Comparison of ENCODE assay signal across 23 cellular contexts in genomic region chr12:111247083-111247783, GRCh38.
"Had no signal": no experiment of that assay in that cellular context is flagged by ENCODE, and none has a peak within 500 bp of the region (broad histone marks: within the 10 kb centered on the region; RNA-seq: fewer than 3 reads in every experiment).

No MANE protein-coding gene starts in this region.

- H3K27ac ChIP-seq: coronary artery, esophagus muscularis mucosa, foreskin keratinocyte, gastroesophageal sphincter, left lung, parathyroid adenoma, prostate gland, skin epidermis, stomach, vagina had no signal

- FAIRE-seq: endothelial cell of umbilical vein, keratinocyte had no signal

- H3K27me3 ChIP-seq: thyroid gland, vagina had no signal

- H3K4me1 ChIP-seq: esophagus muscularis mucosa, foreskin keratinocyte, gastroesophageal sphincter, left lung, parathyroid adenoma, prostate gland, stomach, vagina had no signal

- H2AFZ ChIP-seq: parathyroid adenoma had no signal

- H3K36me3 ChIP-seq: esophagus muscularis mucosa, gastroesophageal sphincter, left lung, prostate gland, stomach, thyroid gland, vagina had no signal

- ATAC-seq: gastroesophageal sphincter, left lung, natural killer cell had no signal

- H3K4me3 ChIP-seq: coronary artery, esophagus muscularis mucosa, gastroesophageal sphincter, left lung, lung, prostate gland, skin epidermis, stomach, thyroid gland, vagina had no signal

- H3K9ac ChIP-seq: parathyroid adenoma had no signal

- H3K79me2 ChIP-seq: parathyroid adenoma had no signal

- H3K9me3 ChIP-seq: prostate gland, thyroid gland, vagina had no signal

- DNase-seq: dermis blood vessel endothelial cell; effector memory CD4-positive, alpha-beta T cell; left lung; natural killer cell; right cardiac atrium; stimulated activated CD4-positive, alpha-beta T cell treated with anti-CD3 and anti-CD28 coated beads, Interleukin-1b, Interleukin-23, amount 100 ng/mL, for 48 hours; stimulated activated CD4-positive, alpha-beta T cell treated with anti-CD3 and anti-CD28 coated beads, Interleukin-4, amount 100 ng/mL, for 1 hour; stimulated activated CD8-positive, alpha-beta memory T cell treated with anti-CD3 and anti-CD28 coated beads, Interleukin-4, amount 100 ng/mL, for 48 hours; stimulated activated naive CD4-positive, alpha-beta T cell treated with Interleukin-2 at 50 U/mL for 16 hours; stomach; thyroid gland; trophoblast cell had no signal
